In the genomic region with DNA sequence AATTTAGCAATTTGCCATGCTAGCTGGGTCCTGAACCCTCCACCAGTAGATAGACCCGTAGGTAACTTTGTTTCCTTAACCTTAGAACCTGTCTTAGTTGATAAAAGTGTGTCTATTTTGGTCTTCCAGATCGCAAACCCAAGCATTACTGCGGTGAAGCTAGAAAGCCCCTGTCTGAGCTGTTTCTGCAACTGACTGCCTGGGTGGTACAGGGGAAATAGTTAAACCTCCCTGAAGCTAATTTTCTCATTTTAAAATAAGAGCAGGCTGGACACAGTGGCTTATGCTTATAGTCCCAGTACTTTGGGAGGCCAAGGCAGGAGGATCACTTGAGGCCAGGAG, we compare ENCODE assay signal across 12 cellular contexts.
DNase-seq lines count a peak whose midpoint lies in the region; ATAC-seq, FAIRE-seq and TF ChIP-seq lines count a peak whose summit lies in the region.
"Had no signal": no experiment of that assay in that cellular context is flagged by ENCODE, and none has a peak within 500 bp of the region (broad histone marks: within the 10 kb centered on the region; RNA-seq: fewer than 3 reads in every experiment).

No MANE protein-coding gene starts in this region.

- H4K20me1 ChIP-seq in smooth muscle cell (ENCODE audit: low read depth): no peaks in the 10 kb centered on the region

- no peak overlapping the region for H2AFZ ChIP-seq in smooth muscle cell (ENCODE audit: low read depth)
- H2AFZ ChIP-seq: GM23248 had no signal

- FAIRE-seq in kidney (lab: Jason Lieb, UNC): no peak

- WGBS in smooth muscle cell (ENCODE audit: low lambda C conversion rate): 43% methylated on average over 3 of the region's 3 CpGs
- WGBS in heart right ventricle, 2 donors: 71 to 82% methylated on average over 3 of the region's 3 CpGs

- H3K4me1 ChIP-seq in smooth muscle cell (ENCODE audit: low read depth) (peaks cover 17% of the 10 kb centered on the region), kidney (ENCODE audit: control insufficient read depth in 1 of 2, insufficient read depth in 1 of 2, low read depth in 1 of 2, low read length in 2 of 2) (no peaks in the 10 kb centered on the region), heart right ventricle (peaks cover 0 to 75% (median 0%) of the 10 kb centered on the region in 9 donors)

- DNase-seq in smooth muscle cell (lab: John Stamatoyannopoulos, UW; ENCODE audit: unreplicated experiment) (no peak), NCI-H146 treated with DMSO at 0.1 percent for 48 hours (lab: John Stamatoyannopoulos, UW; ENCODE audit: unreplicated experiment) (no peak), kidney (no peak), heart right ventricle (no peak)
- DNase-seq: brain microvascular endothelial cell, erythroblast, GM23248, NCI-H526 had no signal

- H3K36me3 ChIP-seq in smooth muscle cell (ENCODE audit: low read depth) (no peaks in the 10 kb centered on the region), kidney (ENCODE audit: control insufficient read depth in 1 of 2, insufficient read depth in 2 of 2, low read length in 2 of 2) (no peaks in the 10 kb centered on the region), heart right ventricle (no peaks in the 10 kb centered on the region)
- H3K36me3 ChIP-seq: brain microvascular endothelial cell had no signal

- intact Hi-C loops in kidney (cut with DNase I): no loop called here
- intact Hi-C loops in heart right ventricle (cut with DNase I): no loop called here

- H3K27me3 ChIP-seq in smooth muscle cell (ENCODE audit: low read depth): no peaks in the 10 kb centered on the region
- no peaks in the 10 kb centered on the region for H3K27me3 ChIP-seq in heart right ventricle
- H3K27me3 ChIP-seq: brain microvascular endothelial cell had no signal

- H3F3A ChIP-seq in smooth muscle cell (ENCODE audit: low read depth): peaks cover 57% of the 10 kb centered on the region

- H3K79me2 ChIP-seq in smooth muscle cell (ENCODE audit: low read depth): no peaks in the 10 kb centered on the region

- peak overlapping the region; percentile 34 for H3K4me2 ChIP-seq in smooth muscle cell

- H3K27ac ChIP-seq in smooth muscle cell (ENCODE audit: low read depth) (peak overlapping the region; percentile 36), kidney (ENCODE audit: low read depth in 2 of 2, low read length in 2 of 2) (no peak overlapping the region), heart right ventricle (peak overlapping the region in 1 of 10 donors; percentile 77)
- H3K27ac ChIP-seq: brain microvascular endothelial cell, GM23248 had no signal

- ATAC-seq in GM18907 (IDR thresholded peaks at IDR 0.05; ENCODE audit: unreplicated experiment): peak; percentile 79
- peak; percentile 69 for ATAC-seq in HG02571 (IDR thresholded peaks at IDR 0.05; ENCODE audit: unreplicated experiment)
- peak; percentile 74 for ATAC-seq in HG03520 (IDR thresholded peaks at IDR 0.05; ENCODE audit: unreplicated experiment)
- no peak for ATAC-seq in activated CD4-positive, CD25-positive, alpha-beta regulatory T cell treated with anti-CD3 and anti-CD28 coated beads, Interleukin-2, amount 50 U/mL, for 24 hours
- no peak for ATAC-seq in heart right ventricle

- no peak for TF ChIP-seq CTCF in smooth muscle cell (IDR thresholded peaks at IDR 0.05; ENCODE audit: borderline replicate concordance, insufficient read depth, poor library complexity, severe bottlenecking)
- no peak for TF ChIP-seq CTCF in kidney (IDR thresholded peaks at IDR 0.05; ENCODE audit: borderline replicate concordance, extremely low read depth, insufficient read depth)
- TF ChIP-seq CTCF in heart right ventricle (IDR thresholded peaks at IDR 0.05): no peak

- H3K9me3 ChIP-seq in smooth muscle cell (replicated peaks; ENCODE audit: low read depth) (no peaks in the 10 kb centered on the region), kidney (ENCODE audit: control insufficient read depth in 1 of 2, low read length in 2 of 2) (no peaks in the 10 kb centered on the region), heart right ventricle (no peaks in the 10 kb centered on the region)

- no peak overlapping the region for H3K4me3 ChIP-seq in smooth muscle cell
- H3K4me3 ChIP-seq in kidney (ENCODE audit: low read length in 2 of 2): no peak overlapping the region
- H3K4me3 ChIP-seq in heart right ventricle: no peak overlapping the region
- H3K4me3 ChIP-seq: GM23248 had no signal

- H3K9ac ChIP-seq in smooth muscle cell (ENCODE audit: low read depth) (no peak overlapping the region), kidney (ENCODE audit: low read length in 2 of 2) (no peak overlapping the region)
- H3K9ac ChIP-seq: GM23248 had no signal

Comparison
In these comparisons a context has a peak if more than half of its experiments do, and no peak if none do; other contexts are left out.
1. ATAC-seq: peak in GM18907 (single experiment), HG02571 (single experiment) and HG03520 (single experiment); none in activated CD4-positive, CD25-positive, alpha-beta regulatory T cell treated with anti-CD3 and anti-CD28 coated beads, Interleukin-2, amount 50 U/mL, for 24 hours (0 of 2) and heart right ventricle (0 of 8).